In genomic region chr18:47635416-47635815, GRCh38 we compare ENCODE assay signal across 8 cellular contexts.
"Had no signal": no experiment of that assay in that cellular context is flagged by ENCODE, and none has a peak within 500 bp of the region (broad histone marks: within the 10 kb centered on the region; RNA-seq: fewer than 3 reads in every experiment).

No MANE protein-coding gene starts in this region.

- H3K4me3 ChIP-seq: GM23338, K562 had no signal

- ATAC-seq: GM23338, K562 had no signal

- FAIRE-seq: H1, H54, HTR-8/SVneo, K562 had no signal

- DNase-seq: H9, HCEC 1CT, IMR-90 had no signal
